In the genomic region with DNA sequence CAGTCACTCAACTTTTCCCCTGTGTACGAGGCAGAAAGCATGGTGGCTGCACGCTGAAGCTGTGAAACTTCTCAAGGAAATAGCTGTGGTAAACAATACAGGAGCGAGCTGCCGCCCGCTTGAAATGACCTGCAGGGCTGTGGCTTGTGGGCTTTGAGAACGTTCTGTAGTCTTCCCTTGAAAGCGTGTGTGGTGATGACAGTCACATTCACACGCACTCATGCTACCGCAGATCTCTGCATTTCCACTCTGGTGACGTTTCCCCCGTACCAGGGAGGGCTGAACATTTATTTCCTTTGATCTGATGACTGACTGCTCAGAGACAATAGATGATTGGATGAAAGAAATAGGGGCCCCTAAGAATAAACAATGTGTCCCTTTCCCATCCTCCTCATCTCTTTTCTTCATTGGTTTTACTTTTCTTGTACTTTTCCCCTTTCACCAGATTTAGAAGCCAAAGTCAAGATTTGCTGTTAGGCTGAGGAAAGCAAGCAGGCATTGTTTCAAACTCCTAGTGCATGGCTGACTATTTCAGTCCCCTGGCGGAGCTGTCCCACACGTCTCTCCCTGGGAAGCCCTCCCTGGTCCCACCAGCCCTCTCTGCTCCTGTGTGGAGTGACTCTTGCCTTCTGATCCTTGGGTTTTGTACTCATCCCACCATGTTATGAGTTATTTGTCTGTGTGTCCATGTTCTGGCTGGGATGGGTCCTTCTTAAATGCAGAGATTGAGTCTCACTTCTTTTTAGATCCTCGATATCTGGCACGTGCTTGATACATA, we compare ENCODE assay signal across 8 cellular contexts. TPM values are rescaled to one million over a fixed set of nuclear protein-coding genes. Genes with fewer than 3 reads are reported as not detected.
DNase-seq lines count a peak whose midpoint lies in the region; ATAC-seq and TF ChIP-seq lines count a peak whose summit lies in the region.

No MANE protein-coding gene starts in this region.

- TF ChIP-seq CTCF in GM10248 (IDR thresholded peaks at IDR 0.05; ENCODE audit: control extremely low read depth, extremely low read depth, low read depth, missing control alignments) (no peak), brain microvascular endothelial cell (IDR thresholded peaks at IDR 0.05; ENCODE audit: low read depth, low read length, missing control alignments) (no peak), neural crest cell (conservative IDR thresholded peaks at IDR 0.05) (no peak)

- 26% methylated on average over 15 of the region's 15 CpGs for WGBS in thymus

- H3K36me3 Mint-ChIP-seq in neural crest cell (ENCODE audit: low read depth), result no peaks in the 10 kb centered on the region

- H3K4me1 ChIP-seq in thymus (ENCODE audit: control insufficient read depth, insufficient read depth, low read length), result peaks cover 28% of the 10 kb centered on the region

- H3K36me3 ChIP-seq in brain microvascular endothelial cell (replicated peaks), result no peaks in the 10 kb centered on the region
- H3K36me3 ChIP-seq in thymus (ENCODE audit: control insufficient read depth, insufficient read depth), result peaks cover 4% of the 10 kb centered on the region

- CTCF ChIA-PET in GM10248 (lab: Yijun Ruan, JAX), result interaction anchor here (1.0 kb wide), 1 partner anchor 320 kb away, joined by 3 read pairs; no protein-coding TSS in a partner anchor

- DNase-seq in GM10248 (ENCODE audit: extremely low spot score) (peak; percentile 67), UCSD-AML1 (lab: John Stamatoyannopoulos, UW; ENCODE audit: unreplicated experiment) (peak; percentile 63), brain microvascular endothelial cell (no peak), neural crest cell (ENCODE audit: low read depth, low spot score) (no peak), occipital lobe (lab: John Stamatoyannopoulos, UW) (no peak), iPS-NIHi11 (ENCODE audit: low spot score) (no peak)

- POLR2A ChIA-PET in GM10248 (lab: Yijun Ruan, JAX), result interaction anchor here (0.7 to 1.2 kb wide), 3 partner anchors 9 to 217 kb away, joined by 3 to 14 read pairs (median 4); partner anchors contain the start of gene DYNLT1

- peak overlapping the region; percentile 55 for H3K27ac ChIP-seq in brain microvascular endothelial cell
- H3K27ac ChIP-seq in thymus (ENCODE audit: low read depth), result peak overlapping the region; percentile 94

- no peaks in the 10 kb centered on the region for H3K9me3 Mint-ChIP-seq in neural crest cell

- in situ Hi-C loops in brain microvascular endothelial cell (cut with HindIII; ENCODE audit: low pct_ligation_motif_present, low sequenced_read_pairs), result no loop called here

- no peak overlapping the region for H3K4me3 Mint-ChIP-seq in neural crest cell

- H3K4me3 ChIP-seq in brain microvascular endothelial cell (ENCODE audit: low read depth, low read length) (no peak overlapping the region), thymus (ENCODE audit: low read length) (peak overlapping the region; percentile 29)

- H3K9me3 ChIP-seq in thymus (ENCODE audit: control insufficient read depth), result no peaks in the 10 kb centered on the region

- peak; percentile 64 for ATAC-seq in HG02870 (IDR thresholded peaks at IDR 0.05; ENCODE audit: unreplicated experiment)

- peak overlapping the region; percentile 22 for H3K27ac Mint-ChIP-seq in neural crest cell (ENCODE audit: unreplicated experiment)

- H3K27me3 ChIP-seq in brain microvascular endothelial cell (replicated peaks) (no peaks in the 10 kb centered on the region), thymus (ENCODE audit: control insufficient read depth, insufficient read depth) (no peaks in the 10 kb centered on the region)

- H3K4me1 Mint-ChIP-seq in neural crest cell, result peaks cover 18% of the 10 kb centered on the region

- peaks cover 11% of the 10 kb centered on the region for H3K27me3 Mint-ChIP-seq in neural crest cell (ENCODE audit: low read depth)

RNA-seq across cellular contexts. Expression of gene SYTL3, which starts 3.9 kb away (rescaled TPM):
- total RNA-seq in neural crest cell (0.20 and 0.28 TPM in 2 replicates), occipital lobe (2.0 TPM)
- polyA plus RNA-seq in thymus, result 109 TPM

RNA-seq across cellular contexts. Expression of gene DYNLT1, which starts 9.2 kb away (rescaled TPM):
- total RNA-seq in neural crest cell (117 and 118 TPM in 2 replicates), occipital lobe (75.6 TPM)
- polyA plus RNA-seq in thymus, result 248 TPM

Comparison
In these comparisons a context has a peak if more than half of its experiments do, and no peak if none do; other contexts are left out.
1. DNase-seq: peak in GM10248 (single experiment) and UCSD-AML1 (single experiment); none in brain microvascular endothelial cell (single experiment), neural crest cell (single experiment), occipital lobe (single experiment) and iPS-NIHi11 (single experiment).